In the genomic region with DNA sequence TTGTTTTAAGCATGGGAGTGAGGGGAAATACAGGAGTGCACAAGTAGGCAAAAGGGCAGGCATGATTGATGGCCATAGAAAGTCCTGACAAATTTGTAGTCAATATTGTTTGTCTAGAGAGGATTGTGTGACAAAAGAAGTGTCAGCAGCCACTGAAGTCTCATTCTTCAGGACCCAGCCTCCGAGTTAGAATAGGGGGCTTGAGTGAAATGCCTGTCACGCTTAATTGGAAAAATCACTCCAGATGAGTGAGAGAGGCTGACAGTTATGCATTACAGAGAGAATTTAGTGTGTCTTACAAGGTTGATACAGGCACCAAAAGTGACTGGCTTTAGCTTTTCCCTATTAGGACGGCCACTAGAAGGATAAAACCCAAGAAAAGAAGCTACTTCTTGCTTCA, we compare ENCODE assay signal across 25 cellular contexts.
DNase-seq lines count a peak whose midpoint lies in the region; ATAC-seq, FAIRE-seq and TF ChIP-seq lines count a peak whose summit lies in the region.
"Had no signal": no experiment of that assay in that cellular context is flagged by ENCODE, and none has a peak within 500 bp of the region (broad histone marks: within the 10 kb centered on the region; RNA-seq: fewer than 3 reads in every experiment).

No MANE protein-coding gene starts in this region.

- H4K20me1 ChIP-seq in DND-41 (ENCODE audit: insufficient read depth, low read length) (no peaks in the 10 kb centered on the region), PC-3 (ENCODE audit: low read length) (no peaks in the 10 kb centered on the region)

- H3K4me1 ChIP-seq in ACC112 (ENCODE audit: control insufficient read depth, insufficient read depth, low read length, unreplicated experiment) (peaks cover 47% of the 10 kb centered on the region), DND-41 (ENCODE audit: insufficient read depth, low read length) (peaks cover 67% of the 10 kb centered on the region), PC-3 (ENCODE audit: insufficient read depth, low read length) (peaks cover 23% of the 10 kb centered on the region)
- H3K4me1 ChIP-seq: SJCRH30 had no signal

- no peaks in the 10 kb centered on the region for H3K27me3 ChIP-seq in ACC112 (ENCODE audit: insufficient read depth, low read length)
- H3K27me3 ChIP-seq in DND-41 (ENCODE audit: insufficient read depth, low read length, poor library complexity): no peaks in the 10 kb centered on the region
- H3K27me3 ChIP-seq in PC-3 (ENCODE audit: low read length): no peaks in the 10 kb centered on the region
- no peaks in the 10 kb centered on the region for H3K27me3 ChIP-seq in brain microvascular endothelial cell (replicated peaks)
- H3K27me3 ChIP-seq: testis had no signal

- no TSS peak for BruUV-seq in PC-3 (replicated peaks; lab: Mats Ljungman, UMichigan)

- H3K9me3 ChIP-seq in DND-41 (ENCODE audit: insufficient read depth, low read length, severe bottlenecking): no peaks in the 10 kb centered on the region
- no peaks in the 10 kb centered on the region for H3K9me3 ChIP-seq in PC-3 (ENCODE audit: low read length)
- H3K9me3 ChIP-seq: left ventricle myocardium inferior, SJCRH30, testis had no signal

- H3K79me2 ChIP-seq in ACC112 (ENCODE audit: control insufficient read depth, insufficient read depth, low read length, unreplicated experiment) (no peaks in the 10 kb centered on the region), DND-41 (ENCODE audit: insufficient read depth, low read length) (peaks cover 19% of the 10 kb centered on the region), PC-3 (ENCODE audit: low read length) (no peaks in the 10 kb centered on the region)

- peak overlapping the region; percentile 17; the same call in 1 of the 2 replicates for H3K4me2 ChIP-seq in DND-41 (ENCODE audit: insufficient read depth, low read length)
- H3K4me2 ChIP-seq in PC-3 (ENCODE audit: low read length): no peak overlapping the region

- peak overlapping the region; percentile 35 for H3K27ac Mint-ChIP-seq in activated T-helper 17 cell treated with anti-CD3 and anti-CD28 coated beads, Interleukin-2, amount 50 U/mL, for 72 hours
- H3K27ac Mint-ChIP-seq in mesothelial cell of epicardium: peak overlapping the region; percentile 14
- H3K27ac Mint-ChIP-seq in immature natural killer cell: no peak overlapping the region

- no peak overlapping the region for H3K9ac ChIP-seq in DND-41 (ENCODE audit: low read depth, low read length)
- no peak overlapping the region for H3K9ac ChIP-seq in PC-3 (ENCODE audit: low read length)

- CTCF ChIA-PET in PC-3 (lab: Charles Lee): no interaction called here

- H3K4me3 ChIP-seq in ACC112 (ENCODE audit: low read depth, low read length) (no peak overlapping the region), DND-41 (ENCODE audit: low read depth in 1 of 2, low read length in 2 of 2) (no peak overlapping the region), PC-3 (ENCODE audit: low read length) (no peak overlapping the region), brain microvascular endothelial cell (ENCODE audit: low read depth, low read length) (no peak overlapping the region)
- H3K4me3 ChIP-seq: left ventricle myocardium inferior, SJCRH30, testis had no signal

- POLR2A ChIA-PET in PC-3 (lab: Charles Lee; ENCODE audit: unreplicated experiment): no interaction called here

- FAIRE-seq in GM12891 (lab: Jason Lieb, UNC): no peak
- FAIRE-seq: RCC 7860 had no signal

- peaks cover 6% of the 10 kb centered on the region for H3F3A ChIP-seq in PC-3 (ENCODE audit: low read length, unreplicated experiment)

- TF ChIP-seq CTCF in DND-41 (IDR thresholded peaks at IDR 0.05; ENCODE audit: borderline replicate concordance, extremely low read depth, low read length, poor library complexity, severe bottlenecking) (no peak), mesothelial cell of epicardium (IDR thresholded peaks at IDR 0.05; ENCODE audit: unreplicated experiment) (no peak), PC-3 (conservative IDR thresholded peaks at IDR 0.05; ENCODE audit: low read depth, low read length) (no peak), brain microvascular endothelial cell (IDR thresholded peaks at IDR 0.05; ENCODE audit: low read depth, low read length, missing control alignments) (no peak)

- H3K36me3 Mint-ChIP-seq in activated T-helper 17 cell treated with anti-CD3 and anti-CD28 coated beads, Interleukin-2, amount 50 U/mL, for 72 hours (ENCODE audit: low read depth): no peaks in the 10 kb centered on the region
- no peaks in the 10 kb centered on the region for H3K36me3 Mint-ChIP-seq in mesothelial cell of epicardium
- no peaks in the 10 kb centered on the region for H3K36me3 Mint-ChIP-seq in immature natural killer cell

- ATAC-seq in DND-41 (ENCODE audit: insufficient read depth, low read depth): no peak
- no peak for ATAC-seq in activated T-helper 17 cell treated with anti-CD3 and anti-CD28 coated beads, Interleukin-2, amount 50 U/mL, for 72 hours (replicated peaks)
- ATAC-seq in PC-3: no peak

- H3K9me3 Mint-ChIP-seq in activated T-helper 17 cell treated with anti-CD3 and anti-CD28 coated beads, Interleukin-2, amount 50 U/mL, for 72 hours: no peaks in the 10 kb centered on the region
- no peaks in the 10 kb centered on the region for H3K9me3 Mint-ChIP-seq in mesothelial cell of epicardium
- no peaks in the 10 kb centered on the region for H3K9me3 Mint-ChIP-seq in immature natural killer cell

- in situ Hi-C loops in brain microvascular endothelial cell (cut with HindIII; ENCODE audit: low pct_ligation_motif_present, low sequenced_read_pairs): no loop called here

- H3K4me3 Mint-ChIP-seq in activated T-helper 17 cell treated with anti-CD3 and anti-CD28 coated beads, Interleukin-2, amount 50 U/mL, for 72 hours: peak overlapping the region; percentile 43
- no peak overlapping the region for H3K4me3 Mint-ChIP-seq in mesothelial cell of epicardium
- H3K4me3 Mint-ChIP-seq in immature natural killer cell: no peak overlapping the region

- intact Hi-C loops in PC-3 (cut with micrococcal nuclease): no loop called here

- DNase-seq in DND-41 (no peak), mesothelial cell of epicardium (ENCODE audit: low spot score in 2 of 2, unreplicated experiment in 2 of 2) (no peak), GM12891 (ENCODE audit: insufficient read length, low spot score) (no peak), immature natural killer cell (no peak), PC-3 (no peak), brain microvascular endothelial cell (no peak)
- DNase-seq: activated CD4-positive, alpha-beta T cell treated with anti-CD3 and anti-CD28 coated beads, Interleukin-2, amount 50 U/mL, for 48 hours; activated gamma-delta T cell treated with Interleukin-2 at 50 U/mL for 16 hours; activated T-cell treated with anti-CD3 and anti-CD28 coated beads for 4 hours; amniotic stem cell; GF-D8; HCEC 1CT; Karpas-422; left ventricle myocardium inferior; NCI-H2029 treated with DMSO at 0.1 percent for 48 hours; NCI-H446 treated with DMSO at 0.1 percent for 48 hours; nucleus accumbens; SJCRH30; stimulated activated CD4-positive, alpha-beta T cell treated with anti-CD3 and anti-CD28 coated beads, Interleukin-2, amount 100 ng/mL, for 48 hours; stimulated activated naive CD4-positive, alpha-beta T cell; testis; WERI-Rb-1 had no signal

- H3K9me2 ChIP-seq in PC-3 (replicated peaks; ENCODE audit: low read length): no peaks in the 10 kb centered on the region

- H3K4me1 Mint-ChIP-seq in activated T-helper 17 cell treated with anti-CD3 and anti-CD28 coated beads, Interleukin-2, amount 50 U/mL, for 72 hours: peaks cover 29% of the 10 kb centered on the region
- H3K4me1 Mint-ChIP-seq in mesothelial cell of epicardium: peaks cover 31% of the 10 kb centered on the region
- peaks cover 23 to 39% of the 10 kb centered on the region in 2 donors for H3K4me1 Mint-ChIP-seq in immature natural killer cell

- no peaks in the 10 kb centered on the region for H3K27me3 Mint-ChIP-seq in activated T-helper 17 cell treated with anti-CD3 and anti-CD28 coated beads, Interleukin-2, amount 50 U/mL, for 72 hours
- peaks cover 8% of the 10 kb centered on the region for H3K27me3 Mint-ChIP-seq in mesothelial cell of epicardium (ENCODE audit: low read depth)
- peaks cover 0 to 7% (median 0%) of the 10 kb centered on the region in 3 donors for H3K27me3 Mint-ChIP-seq in immature natural killer cell (ENCODE audit: low read depth in 3 of 3)

- TF ChIP-seq POLR2A in GM12891 (IDR thresholded peaks at IDR 0.05; ENCODE audit: low read depth, low read length): no peak

- no peaks in the 10 kb centered on the region for H3K36me3 ChIP-seq in ACC112 (ENCODE audit: insufficient read depth, low read length)
- H3K36me3 ChIP-seq in DND-41 (ENCODE audit: insufficient read depth, low read length): peaks cover 40% of the 10 kb centered on the region; the same call in 1 of the 2 replicates
- H3K36me3 ChIP-seq in PC-3 (ENCODE audit: low read depth, low read length): no peaks in the 10 kb centered on the region
- H3K36me3 ChIP-seq in brain microvascular endothelial cell (replicated peaks): no peaks in the 10 kb centered on the region
- H3K36me3 ChIP-seq: left ventricle myocardium inferior, SJCRH30, WERI-Rb-1 had no signal

- H2AFZ ChIP-seq in ACC112 (ENCODE audit: low read length, unreplicated experiment) (peak overlapping the region; percentile 15), DND-41 (ENCODE audit: low read depth, low read length) (no peak overlapping the region), PC-3 (ENCODE audit: low read length) (no peak overlapping the region)

- H3K27ac ChIP-seq in ACC112 (ENCODE audit: low read depth, low read length) (no peak overlapping the region), DND-41 (ENCODE audit: low read length) (peak overlapping the region; percentile 88), PC-3 (ENCODE audit: low read length) (no peak overlapping the region), brain microvascular endothelial cell (no peak overlapping the region)
- H3K27ac ChIP-seq: left ventricle myocardium inferior, SJCRH30, testis, WERI-Rb-1 had no signal

TF ChIP-seq in GM12891, 5 proteins besides CTCF, POLR2A, EP300 and RAD21:
- no peak for TF ChIP-seq POU2F2 (IDR thresholded peaks at IDR 0.05; ENCODE audit: low read depth, low read length)
- no peak for TF ChIP-seq TAF1 (IDR thresholded peaks at IDR 0.05; ENCODE audit: low read depth, low read length)
- no peak for TF ChIP-seq POLR2AphosphoS5 (IDR thresholded peaks at IDR 0.05; ENCODE audit: low read depth, low read length)
- no peak for TF ChIP-seq PAX5 (IDR thresholded peaks at IDR 0.05; ENCODE audit: insufficient read depth, low read length, severe bottlenecking)
- no peak for TF ChIP-seq SPI1 (IDR thresholded peaks at IDR 0.05; ENCODE audit: low read depth, low read length)

Comparison
In these comparisons a context has a peak if more than half of its experiments do, and no peak if none do; other contexts are left out.
1. H3K27ac Mint-ChIP-seq: peak in activated T-helper 17 cell treated with anti-CD3 and anti-CD28 coated beads, Interleukin-2, amount 50 U/mL, for 72 hours (single experiment) and mesothelial cell of epicardium (single experiment); none in immature natural killer cell (0 of 6).